Comparison of ENCODE assay signal across 21 cellular contexts in genomic region chr3:161325059-161325458, GRCh38. TPM values are rescaled to one million over a fixed set of nuclear protein-coding genes. Genes with fewer than 3 reads are reported as not detected.
"Had no signal": no experiment of that assay in that cellular context is flagged by ENCODE, and none has a peak within 500 bp of the region (broad histone marks: within the 10 kb centered on the region; RNA-seq: fewer than 3 reads in every experiment).

No MANE protein-coding gene starts in this region.

- H3K27ac ChIP-seq: HL-60, RWPE1 had no signal

- ATAC-seq: Panc1, SK-N-SH treated with all-trans-retinoic acid at 6 μM for 48 hours had no signal

- DNase-seq: KBM-7, MV-4-11, NCI-H1048, NCI-H1105, NCI-H1436 treated with DMSO at 0.1 percent for 48 hours, NCI-H1694, NCI-H187 treated with DMSO at 0.1 percent for 48 hours, NCI-H2171, NCI-H226, NCI-H446, NCI-H510A, NCI-H524 treated with DMSO at 0.1 percent for 48 hours, NCI-H774, T-helper 1 cell had no signal

- FAIRE-seq: HTR-8/SVneo had no signal

RNA-seq across cellular contexts. Expression of gene SPTSSB, which starts 46.3 kb away (rescaled TPM):
- total RNA-seq: LHCN-M2, MCF 10A had no signal
